In the genomic region with DNA sequence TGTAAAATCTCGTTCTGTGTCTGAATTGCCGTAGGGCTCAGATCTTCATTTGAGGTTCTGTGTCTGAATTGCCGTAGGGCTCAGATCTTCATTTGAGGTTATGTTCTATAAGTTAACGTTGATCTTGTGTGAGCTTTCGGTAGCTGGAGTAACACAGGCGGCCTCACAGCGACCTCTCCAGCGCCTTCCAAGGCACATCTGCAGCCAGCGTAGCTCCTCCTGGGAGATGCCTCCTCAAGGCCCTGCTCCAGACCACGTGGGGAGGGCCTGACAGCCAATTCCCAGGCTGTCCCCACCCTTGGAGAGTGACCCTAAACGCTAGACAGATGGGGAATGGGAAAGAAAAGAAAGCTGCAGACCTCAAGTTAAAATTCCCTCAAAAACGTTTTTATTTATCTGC, we compare ENCODE assay signal across 15 cellular contexts.
"Had no signal": no experiment of that assay in that cellular context is flagged by ENCODE, and none has a peak within 500 bp of the region (broad histone marks: within the 10 kb centered on the region; RNA-seq: fewer than 3 reads in every experiment).

No MANE protein-coding gene starts in this region.

- H3K4me1 ChIP-seq: gastrocnemius medialis had no signal

- H2AFZ ChIP-seq: parathyroid adenoma had no signal

- H3K4me3 ChIP-seq: esophagus muscularis mucosa, gastrocnemius medialis, stomach had no signal

- H3K27me3 ChIP-seq: gastrocnemius medialis, stomach had no signal

- ATAC-seq: activated T-helper 17 cell treated with anti-CD3 and anti-CD28 coated beads, Interleukin-2, amount 50 U/mL, for 72 hours; gastrocnemius medialis; left lobe of liver; WTC11 had no signal

- H3K27ac ChIP-seq: esophagus muscularis mucosa, gastrocnemius medialis, parathyroid adenoma, stomach had no signal

- H3K9me3 ChIP-seq: esophagus muscularis mucosa, gastrocnemius medialis, stomach had no signal

- FAIRE-seq: small intestine had no signal

- DNase-seq: activated CD4-positive, alpha-beta T cell treated with anti-CD3 and anti-CD28 coated beads, Interleukin-2, amount 10 ng/mL, durations not matched to agents 24 days and 14 days; activated CD8-positive, alpha-beta memory T cell treated with anti-CD3 and anti-CD28 coated beads for 24 hours; amniotic stem cell; cerebellar nuclear complex; gastrocnemius medialis; islet precursor cell; mesendoderm; retina; small intestine; stomach had no signal

- H3K9ac ChIP-seq: parathyroid adenoma had no signal
